10 cellular contexts compared by ENCODE assay signal in the genomic region with DNA sequence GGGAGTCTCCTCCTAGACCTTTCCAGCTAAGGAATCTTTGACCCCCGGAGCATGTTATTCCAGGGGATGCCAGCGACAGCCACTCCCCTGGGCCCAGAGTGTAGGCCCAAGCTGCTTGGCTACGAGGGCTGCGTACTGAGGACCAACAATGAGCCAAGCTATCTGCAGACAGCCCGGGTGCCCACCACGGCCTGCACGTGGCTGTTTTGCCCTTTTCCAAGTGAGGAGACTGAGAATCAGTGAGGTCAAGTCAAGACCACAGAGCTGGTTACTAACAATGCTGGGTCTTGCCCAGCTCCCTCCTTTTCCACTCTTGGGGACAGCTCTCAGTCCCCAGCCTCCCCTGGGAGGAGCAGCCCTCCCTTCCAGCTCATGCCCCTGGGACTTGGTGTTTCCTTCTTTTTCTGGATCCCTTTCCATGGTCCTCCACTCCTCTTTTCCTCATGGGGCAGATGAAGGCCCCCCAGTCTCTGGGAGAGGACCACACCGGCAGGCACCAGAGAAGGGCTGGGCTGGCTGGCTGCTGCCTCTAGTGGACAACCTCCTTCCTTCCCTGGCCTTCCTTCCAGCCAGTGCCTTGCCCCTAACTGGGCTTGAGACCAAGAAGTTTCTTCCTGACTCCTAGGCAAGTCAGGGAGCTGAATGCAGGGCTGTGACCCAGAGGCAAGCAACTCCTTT. TPM values are rescaled to one million over a fixed set of nuclear protein-coding genes. Genes with fewer than 3 reads are reported as not detected.
A peak's percentile ranks its signal among the peaks of the same experiment; 100 is the strongest.
DNase-seq lines count a peak whose midpoint lies in the region; ATAC-seq and TF ChIP-seq lines count a peak whose summit lies in the region.
"Had no signal": no experiment of that assay in that cellular context is flagged by ENCODE, and none has a peak within 500 bp of the region (broad histone marks: within the 10 kb centered on the region; RNA-seq: fewer than 3 reads in every experiment).

No MANE protein-coding gene starts in this region.

- WGBS in stomach, 5 donors, result 8 to 12% (median 11%) methylated on average over 4 to 8 of the region's 8 CpGs

- H3K9ac ChIP-seq in iPS-20b (ENCODE audit: low read depth, low read length), result no peak overlapping the region
- H3K9ac ChIP-seq: BLaER1 had no signal

- TF ChIP-seq CTCF in ascending aorta (IDR thresholded peaks at IDR 0.05) (peak; percentile 53 to 72 (median 59)), stomach (IDR thresholded peaks at IDR 0.05) (peak in 2 of 7 experiments; percentile 20 to 28)

- H3K36me3 ChIP-seq in ascending aorta, result no peaks in the 10 kb centered on the region
- H3K36me3 ChIP-seq in iPS-20b (ENCODE audit: insufficient read depth, low read depth, low read length), result no peaks in the 10 kb centered on the region
- H3K36me3 ChIP-seq in stomach, result no peaks in the 10 kb centered on the region
- H3K36me3 ChIP-seq: BLaER1 had no signal

- no peaks in the 10 kb centered on the region for H3K27me3 ChIP-seq in ascending aorta
- H3K27me3 ChIP-seq in iPS-20b (ENCODE audit: insufficient read depth, low read length), result peaks cover 49% of the 10 kb centered on the region
- H3K27me3 ChIP-seq in stomach, result peaks cover 7 to 67% (median 10%) of the 10 kb centered on the region in 3 donors
- H3K27me3 ChIP-seq: BLaER1 had no signal

- H3K9me3 ChIP-seq in ascending aorta (no peaks in the 10 kb centered on the region), iPS-20b (ENCODE audit: insufficient read depth, low read depth, low read length) (no peaks in the 10 kb centered on the region), stomach (no peaks in the 10 kb centered on the region)

- DNase-seq in DMS153 (lab: John Stamatoyannopoulos, UW) (peak; percentile 9), DMS153 treated with DMSO at 0.1 percent for 48 hours (lab: John Stamatoyannopoulos, UW; ENCODE audit: unreplicated experiment) (no peak), ascending aorta (ENCODE audit: low spot score in 2 of 2) (peak in 1 of 2 donors; percentile 79), stomach (no peak), superior temporal gyrus (ENCODE audit: extremely low spot score) (no peak)

- peaks cover under 1 to 7% of the 10 kb centered on the region in 2 donors for H3K4me1 ChIP-seq in ascending aorta
- no peaks in the 10 kb centered on the region; the same call in 1 of the 2 replicates for H3K4me1 ChIP-seq in iPS-20b (ENCODE audit: insufficient read depth, low read length)
- H3K4me1 ChIP-seq in stomach, result peaks cover 9 to 15% (median 13%) of the 10 kb centered on the region in 4 donors

- H3K4me3 ChIP-seq in ascending aorta, result peak overlapping the region; percentile 23 to 65
- H3K4me3 ChIP-seq in iPS-20b (ENCODE audit: low read length), result peak overlapping the region; percentile 65; the same call in 1 of the 2 replicates
- H3K4me3 ChIP-seq in stomach, result peak overlapping the region; percentile 31 to 49 (median 46)
- H3K4me3 ChIP-seq: BLaER1 had no signal

- TF ChIP-seq EP300 in stomach (IDR thresholded peaks at IDR 0.05), result no peak

- no peak for TF ChIP-seq POLR2A in stomach (IDR thresholded peaks at IDR 0.05)

- ATAC-seq in GM21423 (IDR thresholded peaks at IDR 0.05; ENCODE audit: unreplicated experiment), result no peak
- ATAC-seq in GM18861 (IDR thresholded peaks at IDR 0.05; ENCODE audit: unreplicated experiment), result no peak

- peak overlapping the region; percentile 31 for H3K27ac ChIP-seq in ascending aorta
- H3K27ac ChIP-seq in iPS-20b (ENCODE audit: low read length), result no peak overlapping the region
- H3K27ac ChIP-seq in stomach, result peak overlapping the region; percentile 37 to 70 (median 64)
- H3K27ac ChIP-seq: BLaER1 had no signal

- intact Hi-C loops in ascending aorta (cut with DNase I) (loop anchor here (2.0 kb wide), 1 partner anchor 41 kb away; no protein-coding TSS in a partner anchor), stomach (cut with DNase I; ENCODE audit: low total_unique reads) (no loop called here)

RNA-seq across cellular contexts. Expression of gene MALL, which starts 0.6 kb away (rescaled TPM):
- total RNA-seq in ascending aorta (38.5 TPM), stomach (10 to 100 TPM in 1 of 5 donors, 1 to 10 TPM in 3, not detected in 1; 1.3 to 28.4 (median 5.5) TPM)
- 10 to 100 TPM in 1 of 3 donors, 1 to 10 TPM in 2; 2.3 to 37.6 (median 2.7) TPM for polyA plus RNA-seq in stomach
- total RNA-seq: T-helper 2 cell treated with Interferon-gamma antibody and Interleukin-4, amounts not matched to agents 100 ng/mL and 5 ng/mL, for 36 hours had no signal
